In the genomic region with DNA sequence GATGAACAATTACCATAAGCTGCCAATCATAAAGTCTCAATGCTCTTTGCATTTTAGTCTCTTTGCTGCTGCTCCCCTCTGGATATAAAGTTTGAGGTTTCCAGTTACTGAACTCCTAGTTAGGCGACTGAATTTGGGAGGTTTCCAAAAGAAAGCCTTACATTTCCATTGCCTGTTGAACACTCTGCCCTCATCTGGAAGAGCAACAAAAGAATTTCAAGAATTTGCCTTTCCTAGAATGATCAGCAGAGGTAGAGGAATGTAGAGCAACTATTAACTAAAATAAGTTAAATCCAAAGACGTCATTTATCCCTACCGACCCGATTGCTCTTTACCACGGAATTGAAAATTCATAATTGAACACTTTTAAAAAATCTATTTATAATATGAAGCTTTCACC, we compare ENCODE assay signal across 1 cellular context.
TF ChIP-seq lines count a peak whose summit lies in the region.

No MANE protein-coding gene starts in this region.

TF ChIP-seq in WTC11, 78 proteins besides CTCF, POLR2A, EP300 and RAD21 (continued from another document):
- TF ChIP-seq ZNF425 (CRISPR knock-in tag; conservative IDR thresholded peaks at IDR 0.05) (no peak), NR1H2 (CRISPR knock-in tag; IDR thresholded peaks at IDR 0.05) (no peak), CREB1 (CRISPR knock-in tag; IDR thresholded peaks at IDR 0.05) (no peak), MXD4 (CRISPR knock-in tag; IDR thresholded peaks at IDR 0.05; ENCODE audit: borderline replicate concordance) (no peak), CREM (CRISPR knock-in tag; IDR thresholded peaks at IDR 0.05) (no peak)
- TF ChIP-seq, protein P1, sequence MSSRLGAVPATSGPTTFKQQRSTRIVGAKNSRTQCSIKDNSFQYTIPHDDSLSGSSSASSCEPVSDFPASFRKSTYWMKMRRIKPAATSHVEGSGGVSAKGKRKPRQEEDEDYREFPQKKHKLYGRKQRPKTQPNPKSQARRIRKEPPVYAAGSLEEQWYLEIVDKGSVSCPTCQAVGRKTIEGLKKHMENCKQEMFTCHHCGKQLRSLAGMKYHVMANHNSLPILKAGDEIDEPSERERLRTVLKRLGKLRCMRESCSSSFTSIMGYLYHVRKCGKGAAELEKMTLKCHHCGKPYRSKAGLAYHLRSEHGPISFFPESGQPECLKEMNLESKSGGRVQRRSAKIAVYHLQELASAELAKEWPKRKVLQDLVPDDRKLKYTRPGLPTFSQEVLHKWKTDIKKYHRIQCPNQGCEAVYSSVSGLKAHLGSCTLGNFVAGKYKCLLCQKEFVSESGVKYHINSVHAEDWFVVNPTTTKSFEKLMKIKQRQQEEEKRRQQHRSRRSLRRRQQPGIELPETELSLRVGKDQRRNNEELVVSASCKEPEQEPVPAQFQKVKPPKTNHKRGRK (CRISPR knock-in tag; IDR thresholded peaks at IDR 0.05; ENCODE audit: borderline replicate concordance) = no peak
